Comparison of ENCODE assay signal across 27 cellular contexts in genomic region chrX:132384301-132384700, GRCh38.
"Had no signal": no experiment of that assay in that cellular context is flagged by ENCODE, and none has a peak within 500 bp of the region (broad histone marks: within the 10 kb centered on the region; RNA-seq: fewer than 3 reads in every experiment).

No MANE protein-coding gene starts in this region.

- DNase-seq: activated effector memory CD4-positive, alpha-beta T cell treated with anti-CD3 and anti-CD28 coated beads, Interleukin-2, amount 50 U/mL, for 16 hours; activated effector memory CD4-positive, alpha-beta T cell treated with Interleukin-2 at 50 U/mL for 16 hours; activated gamma-delta T cell; activated gamma-delta T cell treated with Interleukin-2 at 50 U/mL for 16 hours; activated naive CD4-positive, alpha-beta T cell; activated naive CD4-positive, alpha-beta T cell treated with anti-CD3 and anti-CD28 coated beads for 36 hours; activated naive CD4-positive, alpha-beta T cell treated with anti-CD3 and anti-CD28 coated beads, Interleukin-2, amount 10 ng/mL, durations not matched to agents 7 days and 5 days; activated naive CD4-positive, alpha-beta T cell treated with anti-CD3 and anti-CD28 coated beads, Interleukin-2, amount 50 U/mL, for 16 hours; activated naive CD4-positive, alpha-beta T cell treated with Interleukin-2 at 50 U/mL for 16 hours; activated naive CD8-positive, alpha-beta T cell treated with anti-CD3 and anti-CD28 coated beads for 36 hours; activated naive CD8-positive, alpha-beta T cell treated with anti-CD3 and anti-CD28 coated beads, Interleukin-2, amount 10 ng/mL, durations not matched to agents 7 days and 5 days; activated naive CD8-positive, alpha-beta T cell treated with anti-CD3 and anti-CD28 coated beads, Interleukin-2, amount 50 U/mL, for 24 hours; activated T-cell treated with anti-CD3 and anti-CD28 coated beads, Interleukin-2, amount 50 U/mL, for 4 hours; activated T-cell treated with anti-CD3 and anti-CD28 coated beads, Interleukin-2, amount 50 U/mL, for 48 hours; activated T-cell treated with anti-CD3 and anti-CD28 coated beads, Interleukin-2, amount 50 U/mL, for 72 hours; adrenal gland; amniotic stem cell; amygdala; anterior cingulate cortex; aorta; body of pancreas; brain microvascular endothelial cell; caudate nucleus; central memory CD4-positive, alpha-beta T cell; cerebellar nuclear complex had no signal

- ATAC-seq: activated naive CD4-positive, alpha-beta T cell treated with anti-CD3 and anti-CD28 coated beads, Interleukin-2, amount 50 U/mL, for 72 hours; activated naive CD8-positive, alpha-beta T cell treated with anti-CD3 and anti-CD28 coated beads, Interleukin-2, amount 50 U/mL, for 24 hours; activated T-cell treated with anti-CD3 and anti-CD28 coated beads, Interleukin-2, amount 50 U/mL, for 4 hours; activated T-cell treated with anti-CD3 and anti-CD28 coated beads, Interleukin-2, amount 50 U/mL, for 72 hours; activated T-helper 17 cell treated with anti-CD3 and anti-CD28 coated beads, Interleukin-2, amount 50 U/mL, for 72 hours; body of pancreas had no signal
